Comparison of ENCODE assay signal across 8 cellular contexts in the genomic region with DNA sequence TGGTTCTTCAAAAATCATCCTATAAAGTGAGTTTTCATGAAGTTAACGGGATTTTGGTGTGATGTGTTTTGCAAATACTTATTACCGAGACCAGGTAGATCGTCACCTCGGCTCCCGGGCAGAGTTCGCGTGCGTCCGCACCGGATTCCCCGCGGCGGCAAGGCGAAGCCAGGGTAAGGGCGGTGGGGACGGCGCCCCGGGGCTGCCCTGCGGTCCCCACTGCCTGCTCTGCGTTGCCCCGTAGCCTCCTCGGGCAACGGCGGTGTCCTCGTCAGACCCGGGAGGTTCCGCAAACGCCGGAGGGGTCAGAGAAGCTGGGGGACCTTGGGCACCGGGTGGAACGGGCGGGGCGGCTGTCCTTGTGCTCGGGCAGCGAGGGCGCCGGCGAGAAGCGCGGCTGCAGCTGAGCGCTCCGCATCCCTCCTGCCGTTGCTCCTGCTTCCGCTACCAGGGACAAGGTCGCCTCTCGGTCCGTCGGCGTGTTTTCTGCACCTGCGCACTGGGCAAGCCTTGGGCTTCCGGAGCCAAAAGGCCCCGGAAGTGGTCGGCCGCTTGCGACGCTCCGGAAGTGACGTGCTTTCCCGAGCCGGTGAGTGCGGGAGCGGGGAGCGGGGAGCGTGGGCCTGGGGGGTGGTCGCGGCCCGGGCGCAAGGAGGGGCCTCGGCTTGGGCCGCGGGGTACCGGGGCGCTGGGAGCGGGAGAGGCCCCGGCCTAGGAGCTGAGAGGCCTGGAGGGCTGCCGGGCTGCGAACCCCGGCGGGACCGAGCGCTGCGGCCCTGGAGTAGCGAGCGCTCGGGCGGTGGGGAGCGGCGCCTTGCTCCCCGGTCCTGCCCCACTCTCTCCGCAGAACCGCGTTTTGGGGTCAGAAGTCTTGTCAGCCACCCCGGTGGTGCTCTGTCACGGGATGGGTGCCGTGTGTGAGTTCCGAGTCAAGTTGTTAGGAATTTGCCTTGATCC. TPM values are rescaled to one million over a fixed set of nuclear protein-coding genes. Genes with fewer than 3 reads are reported as not detected.
DNase-seq lines count a peak whose midpoint lies in the region; TF ChIP-seq lines count a peak whose summit lies in the region.

A gene with protein sequence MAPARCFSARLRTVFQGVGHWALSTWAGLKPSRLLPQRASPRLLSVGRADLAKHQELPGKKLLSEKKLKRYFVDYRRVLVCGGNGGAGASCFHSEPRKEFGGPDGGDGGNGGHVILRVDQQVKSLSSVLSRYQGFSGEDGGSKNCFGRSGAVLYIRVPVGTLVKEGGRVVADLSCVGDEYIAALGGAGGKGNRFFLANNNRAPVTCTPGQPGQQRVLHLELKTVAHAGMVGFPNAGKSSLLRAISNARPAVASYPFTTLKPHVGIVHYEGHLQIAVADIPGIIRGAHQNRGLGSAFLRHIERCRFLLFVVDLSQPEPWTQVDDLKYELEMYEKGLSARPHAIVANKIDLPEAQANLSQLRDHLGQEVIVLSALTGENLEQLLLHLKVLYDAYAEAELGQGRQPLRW (plus strand): TSS at position 560 of the 957 bp plus-strand sequence. CDS start 10,393 bp downstream, outside the sequence.

- H3K9me3 ChIP-seq in SJSA1 (replicated peaks), result no peaks in the 10 kb centered on the region
- no peaks in the 10 kb centered on the region for H3K9me3 ChIP-seq in neuron (ENCODE audit: low read length)

- H3K4me1 ChIP-seq in SJSA1 (replicated peaks) (peaks cover 12% of the 10 kb centered on the region), neuron (ENCODE audit: insufficient read depth, low read length) (peaks cover 15% of the 10 kb centered on the region)

- H3K36me3 ChIP-seq in SJSA1 (peaks cover 20% of the 10 kb centered on the region), neuron (ENCODE audit: insufficient read depth, low read length) (peaks cover 11% of the 10 kb centered on the region)

- peak within 1 kb of the TSS; percentile 57 for H2AFZ ChIP-seq in neuron (ENCODE audit: low read depth, low read length)

- peak within 1 kb of the TSS; percentile 86 for H3K27ac ChIP-seq in SJSA1

- H3K4me3 ChIP-seq in HFF-Myc (replicated peaks; ENCODE audit: low read depth, low read length), result peak within 1 kb of the TSS; percentile 95
- peak within 1 kb of the TSS; percentile 91 for H3K4me3 ChIP-seq in SJSA1
- peak within 1 kb of the TSS; percentile 92 for H3K4me3 ChIP-seq in neuron (ENCODE audit: low read length)

- TF ChIP-seq CTCF in HFF-Myc (IDR thresholded peaks at IDR 0.05; ENCODE audit: low read depth, low read length, missing control alignments), result no peak

- H3K27me3 ChIP-seq in SJSA1 (replicated peaks) (no peaks in the 10 kb centered on the region), neuron (ENCODE audit: insufficient read depth, low read length) (no peaks in the 10 kb centered on the region)

- DNase-seq in GM03348 (ENCODE audit: low spot score), result peak; percentile 99
- DNase-seq in HFF-Myc (ENCODE audit: extremely low read depth, low read depth), result peak; percentile 82
- peak; percentile 95 for DNase-seq in MV-4-11 (lab: John Stamatoyannopoulos, UW)
- DNase-seq in SJSA1 (ENCODE audit: low read depth in 1 of 2, low spot score in 2 of 2), result peak; percentile 84 to 96
- DNase-seq in activated naive CD4-positive, alpha-beta T cell (lab: John Stamatoyannopoulos, UW), result peak; percentile 71 to 86 (median 83)
- peak; percentile 89 for DNase-seq in foreskin melanocyte
- peak; percentile 91 for DNase-seq in stromal cell of bone marrow (ENCODE audit: low read depth)

RNA-seq across cellular contexts. Expression of the gene that starts here (rescaled TPM):
- 23.9 and 31.4 TPM in 2 replicates for total RNA-seq in SJSA1 (2014; rRNA removed; shearing (Covaris generic))

Comparison
In these comparisons a context has a peak if more than half of its experiments do, and no peak if none do; other contexts are left out.
1. Peak in every context shown above with its lines: DNase-seq, H3K4me3 ChIP-seq and H3K27ac ChIP-seq.